1 cellular context compared by ENCODE assay signal in genomic region chr11:70184396-70184795, GRCh38.
TF ChIP-seq lines count a peak whose summit lies in the region.

No MANE protein-coding gene starts in this region.

TF ChIP-seq in H1, 55 proteins besides CTCF, POLR2A, EP300 and RAD21 (continued from another document):
- TF ChIP-seq ASH2L (IDR thresholded peaks at IDR 0.05; ENCODE audit: low read length) (no peak), BRCA1 (IDR thresholded peaks at IDR 0.05; ENCODE audit: low read depth, low read length) (no peak), RXRA (IDR thresholded peaks at IDR 0.05; ENCODE audit: insufficient read depth, low read depth, low read length) (no peak), SP2 (IDR thresholded peaks at IDR 0.05; ENCODE audit: low read length) (no peak), RFX5 (IDR thresholded peaks at IDR 0.05; ENCODE audit: borderline replicate concordance, low read depth, low read length) (no peak), ZNF274 (IDR thresholded peaks at IDR 0.05; ENCODE audit: borderline replicate concordance, extremely low read depth, low read length) (no peak), CBX8 (IDR thresholded peaks at IDR 0.05; ENCODE audit: borderline replicate concordance, low read depth, low read length) (no peak), CBX5 (IDR thresholded peaks at IDR 0.05; ENCODE audit: low read depth, low read length) (no peak), CEBPB (IDR thresholded peaks at IDR 0.05; ENCODE audit: low read depth, low read length) (no peak), POLR2AphosphoS5 (IDR thresholded peaks at IDR 0.05; ENCODE audit: low read depth, low read length) (no peak), NANOG (IDR thresholded peaks at IDR 0.05; ENCODE audit: insufficient read depth, low read depth, low read length, poor library complexity, severe bottlenecking) (no peak), SIN3A (conservative IDR thresholded peaks at IDR 0.05 in 1 of 2, IDR thresholded peaks at IDR 0.05 in 1 of 2; ENCODE audit: low read depth in 1 of 2, low read length in 2 of 2) (no peak)
